16 cellular contexts compared by ENCODE assay signal in the genomic region with DNA sequence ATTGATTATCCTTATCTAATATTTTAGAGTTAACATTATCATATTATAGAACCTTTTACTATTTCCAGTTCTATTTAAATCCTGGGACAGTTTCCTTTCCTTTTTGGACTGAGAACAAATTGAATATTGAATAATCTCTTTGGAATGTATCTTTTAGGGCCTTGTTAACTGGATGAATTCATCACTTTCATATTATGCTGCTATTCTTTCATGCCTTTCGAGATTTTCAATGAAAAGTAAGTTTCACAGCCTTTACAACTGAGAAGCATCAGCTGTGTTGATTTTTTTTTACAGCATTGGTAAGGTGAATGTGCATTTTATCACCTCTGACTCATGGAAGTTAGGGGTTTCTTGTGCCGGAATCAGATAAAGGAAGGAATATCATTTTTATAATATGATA. TPM values are rescaled to one million over a fixed set of nuclear protein-coding genes. Genes with fewer than 3 reads are reported as not detected.
DNase-seq lines count a peak whose midpoint lies in the region; ATAC-seq and TF ChIP-seq lines count a peak whose summit lies in the region.
"Had no signal": no experiment of that assay in that cellular context is flagged by ENCODE, and none has a peak within 500 bp of the region (broad histone marks: within the 10 kb centered on the region; RNA-seq: fewer than 3 reads in every experiment).

No MANE protein-coding gene starts in this region.

- no peak overlapping the region for H3K27ac ChIP-seq in neural progenitor cell
- H3K27ac ChIP-seq: pancreas, SJCRH30 had no signal

- H2AFZ ChIP-seq in neural progenitor cell (replicated peaks) = no peak overlapping the region

- H3K4me3 ChIP-seq in neural progenitor cell = no peak overlapping the region
- H3K4me3 ChIP-seq: pancreas, SJCRH30 had no signal

- H3K79me2 ChIP-seq in neural progenitor cell (ENCODE audit: low read depth) = peaks cover 6% of the 10 kb centered on the region

- H3K4me1 ChIP-seq in neural progenitor cell = no peaks in the 10 kb centered on the region
- H3K4me1 ChIP-seq: SJCRH30 had no signal

- H3K9ac ChIP-seq in neural progenitor cell = no peak overlapping the region

- peaks cover 6% of the 10 kb centered on the region for H3F3A ChIP-seq in neural progenitor cell (ENCODE audit: low read depth)

- no peak for ATAC-seq in effector memory CD8-positive, alpha-beta T cell (replicated peaks)
- ATAC-seq in GM21381 (IDR thresholded peaks at IDR 0.05; ENCODE audit: unreplicated experiment) = no peak
- ATAC-seq: activated CD8-positive, alpha-beta T cell treated with anti-CD3 and anti-CD28 coated beads for 36 hours; pancreas had no signal

- H3K36me3 Mint-ChIP-seq in effector memory CD8-positive, alpha-beta T cell (ENCODE audit: insufficient read depth) = peaks cover 3% of the 10 kb centered on the region
- H3K36me3 Mint-ChIP-seq in neural progenitor cell = peaks cover 4% of the 10 kb centered on the region

- no peak overlapping the region for H3K4me3 Mint-ChIP-seq in effector memory CD8-positive, alpha-beta T cell
- no peak overlapping the region for H3K4me3 Mint-ChIP-seq in neural progenitor cell
- H3K4me3 Mint-ChIP-seq: activated CD8-positive, alpha-beta T cell treated with anti-CD3 and anti-CD28 coated beads for 36 hours; B cell had no signal

- no peaks in the 10 kb centered on the region for H3K27me3 ChIP-seq in neural progenitor cell
- H3K27me3 ChIP-seq: pancreas, SJCRH30 had no signal

- H3K27me3 Mint-ChIP-seq in effector memory CD8-positive, alpha-beta T cell = no peaks in the 10 kb centered on the region
- no peaks in the 10 kb centered on the region for H3K27me3 Mint-ChIP-seq in neural progenitor cell (ENCODE audit: insufficient read depth, low read depth)
- H3K27me3 Mint-ChIP-seq: activated CD8-positive, alpha-beta T cell treated with anti-CD3 and anti-CD28 coated beads for 36 hours; B cell had no signal

- DNase-seq in EH (ENCODE audit: low read depth) (peak; percentile 74), RPMI7951 (ENCODE audit: low read depth) (peak; percentile 25), neural progenitor cell (ENCODE audit: low spot score) (no peak), NCI-H2196 treated with DMSO at 0.1 percent for 48 hours (lab: John Stamatoyannopoulos, UW; ENCODE audit: unreplicated experiment) (no peak)
- DNase-seq in effector memory CD8-positive, alpha-beta T cell = no peak
- no peak for DNase-seq in activated naive CD4-positive, alpha-beta T cell treated with Interleukin-2 at 50 U/mL for 16 hours
- DNase-seq in stimulated activated CD4-positive, alpha-beta T cell treated with anti-CD3 and anti-CD28 coated beads, Interleukin-2, amount 100 ng/mL, for 24 hours = no peak
- DNase-seq: activated CD8-positive, alpha-beta T cell treated with anti-CD3 and anti-CD28 coated beads for 36 hours; DMS79; head of caudate nucleus; MV-4-11; NCI-H2171; pancreas; SJCRH30 had no signal

- no peaks in the 10 kb centered on the region for H3K9me3 Mint-ChIP-seq in effector memory CD8-positive, alpha-beta T cell
- H3K9me3 Mint-ChIP-seq in neural progenitor cell = no peaks in the 10 kb centered on the region
- H3K9me3 Mint-ChIP-seq: activated CD8-positive, alpha-beta T cell treated with anti-CD3 and anti-CD28 coated beads for 36 hours had no signal

- H3K9me3 ChIP-seq in neural progenitor cell (ENCODE audit: low read depth) = no peaks in the 10 kb centered on the region
- H3K9me3 ChIP-seq: pancreas, SJCRH30 had no signal

- H3K4me2 ChIP-seq in neural progenitor cell = no peak overlapping the region

- H3K4me1 Mint-ChIP-seq in effector memory CD8-positive, alpha-beta T cell (ENCODE audit: low read depth in 2 of 2) = peaks cover 0 to 7% of the 10 kb centered on the region in 2 donors
- peaks cover 2% of the 10 kb centered on the region for H3K4me1 Mint-ChIP-seq in neural progenitor cell
- H3K4me1 Mint-ChIP-seq: B cell had no signal

- no peak for TF ChIP-seq CTCF in neural progenitor cell (IDR thresholded peaks at IDR 0.05)

- H3K27ac Mint-ChIP-seq in effector memory CD8-positive, alpha-beta T cell = peak overlapping the region; percentile 13 to 64
- peak overlapping the region; percentile 74 for H3K27ac Mint-ChIP-seq in neural progenitor cell
- H3K27ac Mint-ChIP-seq: activated CD8-positive, alpha-beta T cell treated with anti-CD3 and anti-CD28 coated beads for 36 hours; B cell had no signal

- no peaks in the 10 kb centered on the region for H4K20me1 ChIP-seq in neural progenitor cell (ENCODE audit: low read depth)

- no peaks in the 10 kb centered on the region for H3K36me3 ChIP-seq in neural progenitor cell
- H3K36me3 ChIP-seq: pancreas, SJCRH30 had no signal

RNA-seq across cellular contexts. Expression of a gene that starts 39.6 kb away (rescaled TPM):
- 44.6 and 55.9 TPM in 2 replicates for total RNA-seq in RPMI7951 (2014; rRNA removed; shearing (Covaris generic))
- total RNA-seq in neural progenitor cell (ENCODE audit: low replicate concordance) = 48.6 and 68.4 TPM in 2 replicates

Comparison
In these comparisons a context has a peak if more than half of its experiments do, and no peak if none do; other contexts are left out.
1. DNase-seq: peak in EH (single experiment) and RPMI7951 (single experiment); none in effector memory CD8-positive, alpha-beta T cell (0 of 3), neural progenitor cell (single experiment), NCI-H2196 treated with DMSO at 0.1 percent for 48 hours (single experiment), activated naive CD4-positive, alpha-beta T cell treated with Interleukin-2 at 50 U/mL for 16 hours (single experiment) and stimulated activated CD4-positive, alpha-beta T cell treated with anti-CD3 and anti-CD28 coated beads, Interleukin-2, amount 100 ng/mL, for 24 hours (0 of 2).